1 cellular context compared by ENCODE assay signal in the genomic region with DNA sequence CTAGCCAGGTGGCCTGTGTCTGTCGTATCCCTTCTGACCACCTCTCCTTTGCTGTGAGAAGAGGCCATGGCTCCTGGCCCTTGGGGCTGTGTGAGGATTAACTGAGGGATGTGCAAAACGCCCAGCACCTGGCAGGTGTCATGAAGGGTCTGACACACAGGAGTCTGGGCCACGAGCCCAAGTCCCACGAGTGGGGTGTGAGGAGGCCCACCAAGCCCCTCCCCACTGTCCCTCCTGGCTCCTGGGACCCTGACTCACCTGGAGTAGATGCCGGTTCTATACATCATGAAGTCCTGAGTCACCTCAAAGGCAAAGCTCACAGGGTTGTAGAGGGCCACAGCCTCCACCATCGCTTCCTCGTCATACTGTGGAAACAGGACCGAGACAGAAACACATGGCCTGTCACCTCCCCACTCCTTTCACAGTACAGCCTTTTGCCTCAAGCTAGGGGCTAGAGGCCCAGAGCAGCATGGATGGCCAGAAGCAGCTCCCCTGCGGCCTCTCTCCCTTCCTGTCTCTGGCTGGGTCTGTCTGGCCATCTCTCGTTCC.
TF ChIP-seq lines count a peak whose summit lies in the region.

No MANE protein-coding gene starts in this region.

TF ChIP-seq in GM12878, 131 proteins besides CTCF, POLR2A, EP300 and RAD21:
- TF ChIP-seq, protein P1, sequence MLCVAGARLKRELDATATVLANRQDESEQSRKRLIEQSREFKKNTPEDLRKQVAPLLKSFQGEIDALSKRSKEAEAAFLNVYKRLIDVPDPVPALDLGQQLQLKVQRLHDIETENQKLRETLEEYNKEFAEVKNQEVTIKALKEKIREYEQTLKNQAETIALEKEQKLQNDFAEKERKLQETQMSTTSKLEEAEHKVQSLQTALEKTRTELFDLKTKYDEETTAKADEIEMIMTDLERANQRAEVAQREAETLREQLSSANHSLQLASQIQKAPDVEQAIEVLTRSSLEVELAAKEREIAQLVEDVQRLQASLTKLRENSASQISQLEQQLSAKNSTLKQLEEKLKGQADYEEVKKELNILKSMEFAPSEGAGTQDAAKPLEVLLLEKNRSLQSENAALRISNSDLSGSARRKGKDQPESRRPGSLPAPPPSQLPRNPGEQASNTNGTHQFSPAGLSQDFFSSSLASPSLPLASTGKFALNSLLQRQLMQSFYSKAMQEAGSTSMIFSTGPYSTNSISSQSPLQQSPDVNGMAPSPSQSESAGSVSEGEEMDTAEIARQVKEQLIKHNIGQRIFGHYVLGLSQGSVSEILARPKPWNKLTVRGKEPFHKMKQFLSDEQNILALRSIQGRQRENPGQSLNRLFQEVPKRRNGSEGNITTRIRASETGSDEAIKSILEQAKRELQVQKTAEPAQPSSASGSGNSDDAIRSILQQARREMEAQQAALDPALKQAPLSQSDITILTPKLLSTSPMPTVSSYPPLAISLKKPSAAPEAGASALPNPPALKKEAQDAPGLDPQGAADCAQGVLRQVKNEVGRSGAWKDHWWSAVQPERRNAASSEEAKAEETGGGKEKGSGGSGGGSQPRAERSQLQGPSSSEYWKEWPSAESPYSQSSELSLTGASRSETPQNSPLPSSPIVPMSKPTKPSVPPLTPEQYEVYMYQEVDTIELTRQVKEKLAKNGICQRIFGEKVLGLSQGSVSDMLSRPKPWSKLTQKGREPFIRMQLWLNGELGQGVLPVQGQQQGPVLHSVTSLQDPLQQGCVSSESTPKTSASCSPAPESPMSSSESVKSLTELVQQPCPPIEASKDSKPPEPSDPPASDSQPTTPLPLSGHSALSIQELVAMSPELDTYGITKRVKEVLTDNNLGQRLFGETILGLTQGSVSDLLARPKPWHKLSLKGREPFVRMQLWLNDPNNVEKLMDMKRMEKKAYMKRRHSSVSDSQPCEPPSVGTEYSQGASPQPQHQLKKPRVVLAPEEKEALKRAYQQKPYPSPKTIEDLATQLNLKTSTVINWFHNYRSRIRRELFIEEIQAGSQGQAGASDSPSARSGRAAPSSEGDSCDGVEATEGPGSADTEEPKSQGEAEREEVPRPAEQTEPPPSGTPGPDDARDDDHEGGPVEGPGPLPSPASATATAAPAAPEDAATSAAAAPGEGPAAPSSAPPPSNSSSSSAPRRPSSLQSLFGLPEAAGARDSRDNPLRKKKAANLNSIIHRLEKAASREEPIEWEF (IDR thresholded peaks at IDR 0.05; ENCODE audit: insufficient replicate concordance, low read depth, low read length): no peak
- TF ChIP-seq SIX5 (IDR thresholded peaks at IDR 0.05; ENCODE audit: low read depth, low read length, severe bottlenecking) (no peak), POU2F2 (IDR thresholded peaks at IDR 0.05; ENCODE audit: borderline replicate concordance, low read depth, low read length) (no peak), ZNF207 (IDR thresholded peaks at IDR 0.05; ENCODE audit: borderline replicate concordance) (no peak), CHD4 (IDR thresholded peaks at IDR 0.05) (no peak), SUPT20H (IDR thresholded peaks at IDR 0.05; ENCODE audit: borderline replicate concordance, control insufficient read depth, low read depth, low read length) (no peak), ATF7 (IDR thresholded peaks at IDR 0.05; ENCODE audit: low read depth) (no peak)
- TF ChIP-seq, protein P2, sequence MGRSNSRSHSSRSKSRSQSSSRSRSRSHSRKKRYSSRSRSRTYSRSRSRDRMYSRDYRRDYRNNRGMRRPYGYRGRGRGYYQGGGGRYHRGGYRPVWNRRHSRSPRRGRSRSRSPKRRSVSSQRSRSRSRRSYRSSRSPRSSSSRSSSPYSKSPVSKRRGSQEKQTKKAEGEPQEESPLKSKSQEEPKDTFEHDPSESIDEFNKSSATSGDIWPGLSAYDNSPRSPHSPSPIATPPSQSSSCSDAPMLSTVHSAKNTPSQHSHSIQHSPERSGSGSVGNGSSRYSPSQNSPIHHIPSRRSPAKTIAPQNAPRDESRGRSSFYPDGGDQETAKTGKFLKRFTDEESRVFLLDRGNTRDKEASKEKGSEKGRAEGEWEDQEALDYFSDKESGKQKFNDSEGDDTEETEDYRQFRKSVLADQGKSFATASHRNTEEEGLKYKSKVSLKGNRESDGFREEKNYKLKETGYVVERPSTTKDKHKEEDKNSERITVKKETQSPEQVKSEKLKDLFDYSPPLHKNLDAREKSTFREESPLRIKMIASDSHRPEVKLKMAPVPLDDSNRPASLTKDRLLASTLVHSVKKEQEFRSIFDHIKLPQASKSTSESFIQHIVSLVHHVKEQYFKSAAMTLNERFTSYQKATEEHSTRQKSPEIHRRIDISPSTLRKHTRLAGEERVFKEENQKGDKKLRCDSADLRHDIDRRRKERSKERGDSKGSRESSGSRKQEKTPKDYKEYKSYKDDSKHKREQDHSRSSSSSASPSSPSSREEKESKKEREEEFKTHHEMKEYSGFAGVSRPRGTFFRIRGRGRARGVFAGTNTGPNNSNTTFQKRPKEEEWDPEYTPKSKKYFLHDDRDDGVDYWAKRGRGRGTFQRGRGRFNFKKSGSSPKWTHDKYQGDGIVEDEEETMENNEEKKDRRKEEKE (IDR thresholded peaks at IDR 0.05): no peak
- TF ChIP-seq, protein P3, sequence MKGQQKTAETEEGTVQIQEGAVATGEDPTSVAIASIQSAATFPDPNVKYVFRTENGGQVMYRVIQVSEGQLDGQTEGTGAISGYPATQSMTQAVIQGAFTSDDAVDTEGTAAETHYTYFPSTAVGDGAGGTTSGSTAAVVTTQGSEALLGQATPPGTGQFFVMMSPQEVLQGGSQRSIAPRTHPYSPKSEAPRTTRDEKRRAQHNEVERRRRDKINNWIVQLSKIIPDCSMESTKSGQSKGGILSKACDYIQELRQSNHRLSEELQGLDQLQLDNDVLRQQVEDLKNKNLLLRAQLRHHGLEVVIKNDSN (IDR thresholded peaks at IDR 0.05; ENCODE audit: borderline replicate concordance, extremely low read length, insufficient read depth, low read depth, low read length): no peak
